ENCODE assay signal across 17 cellular contexts in the genomic region with DNA sequence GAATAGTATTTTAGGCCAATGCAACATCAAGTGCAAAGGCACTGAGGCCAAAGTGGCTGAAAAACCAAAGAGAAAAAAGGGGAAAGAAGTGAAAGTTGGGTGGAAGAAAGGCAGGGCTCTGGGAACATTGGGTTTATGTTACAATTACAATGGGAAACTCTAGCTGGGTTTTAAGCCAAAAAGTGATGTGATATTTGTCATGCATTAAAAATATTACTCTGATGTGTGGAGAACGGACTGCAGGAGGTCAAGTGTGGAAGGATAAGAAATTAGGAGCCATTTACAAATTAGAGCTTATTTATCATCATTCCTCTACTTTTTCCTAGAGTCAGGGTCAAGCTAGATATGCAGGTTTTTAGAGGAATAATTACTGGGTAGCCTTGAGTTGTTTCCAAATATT.
DNase-seq lines count a peak whose midpoint lies in the region; ATAC-seq and TF ChIP-seq lines count a peak whose summit lies in the region.
"Had no signal": no experiment of that assay in that cellular context is flagged by ENCODE, and none has a peak within 500 bp of the region (broad histone marks: within the 10 kb centered on the region; RNA-seq: fewer than 3 reads in every experiment).

No MANE protein-coding gene starts in this region.

- H3K4me2 ChIP-seq in IMR-90 (ENCODE audit: low read depth, low read length) = no peak overlapping the region
- H3K4me2 ChIP-seq: A549; BLaER1 treated with 17β-estradiol and CSF1 and Interleukin-3, amounts not matched to agents 10 nM and 100 nM had no signal

- no peak overlapping the region for H4K91ac ChIP-seq in IMR-90 (ENCODE audit: insufficient read depth, low read depth, low read length)

- no peak overlapping the region for H2AK9ac ChIP-seq in IMR-90 (replicated peaks; ENCODE audit: low read depth, low read length, poor library complexity)

- H2AK5ac ChIP-seq in IMR-90 (ENCODE audit: low read depth, low read length) = no peak overlapping the region

- no peak overlapping the region for H3K56ac ChIP-seq in IMR-90 (ENCODE audit: extremely low read depth, insufficient read depth, low read length)

- CTCF ChIA-PET in activated naive CD4-positive, alpha-beta T cell treated with anti-CD3 and anti-CD28 coated beads, Interleukin-2, amount 10 ng/mL, durations not matched to agents 7 days and 5 days (lab: Charles Lee) = no interaction called here
- CTCF ChIA-PET in CD4-positive, alpha-beta T cell (lab: Charles Lee) = no interaction called here
- CTCF ChIA-PET in IMR-90 (lab: Yijun Ruan, JAX) = no interaction called here

- no peak overlapping the region for H3K4me3 ChIP-seq in IMR-90 (ENCODE audit: insufficient read depth, low read depth, low read length)
- H3K4me3 ChIP-seq: A549; BLaER1 treated with 17β-estradiol and CSF1 and Interleukin-3, amounts not matched to agents 10 nM and 100 nM had no signal

- H2AFZ ChIP-seq in IMR-90 (replicated peaks; ENCODE audit: low read length, poor library complexity) = no peak overlapping the region

- H2BK20ac ChIP-seq in IMR-90 (ENCODE audit: low read depth, low read length) = no peak overlapping the region

- no peak overlapping the region for H3K14ac ChIP-seq in IMR-90 (replicated peaks; ENCODE audit: low read depth, low read length)

- H3K36me3 ChIP-seq in IMR-90 (ENCODE audit: control insufficient read depth, insufficient read depth, low read length) = no peaks in the 10 kb centered on the region
- H3K36me3 ChIP-seq: BLaER1 treated with 17β-estradiol and CSF1 and Interleukin-3, amounts not matched to agents 10 nM and 100 nM had no signal

- no peak overlapping the region for H3K23ac ChIP-seq in IMR-90 (ENCODE audit: low read depth, low read length)

- H3K79me1 ChIP-seq in IMR-90 (ENCODE audit: low read depth in 1 of 2, low read length in 2 of 2) = 0 out of 4 replicates have a peak, but pooled peaks cover 0 to 3% of the 10 kb centered on the region in 2 experiments

- H3K27ac Mint-ChIP-seq in activated naive CD4-positive, alpha-beta T cell treated with anti-CD3 and anti-CD28 coated beads, Interleukin-2, amount 50 U/mL, for 24 hours = peak overlapping the region; percentile 81
- H3K27ac Mint-ChIP-seq in activated naive CD4-positive, alpha-beta T cell treated with anti-CD3 and anti-CD28 coated beads, Interleukin-2, amount 10 ng/mL, durations not matched to agents 7 days and 5 days = no peak overlapping the region
- peak overlapping the region; percentile 63 for H3K27ac Mint-ChIP-seq in CD4-positive, alpha-beta T cell
- no peak overlapping the region for H3K27ac Mint-ChIP-seq in stimulated activated naive B cell treated with anti-CD40 and anti-IgM and Interleukin-4, amounts not matched to agents 10 μg/mL and 1 μg/mL and 100 μg/mL, for 72 hours
- H3K27ac Mint-ChIP-seq: B cell; CD8-positive, alpha-beta T cell had no signal

- ATAC-seq in CD4-positive, alpha-beta T cell (ENCODE audit: poor library complexity) = no peak
- no peak for ATAC-seq in IMR-90 (ENCODE audit: low read depth)
- no peak for ATAC-seq in stimulated activated naive B cell treated with anti-CD40 and anti-IgM and Interleukin-4, amounts not matched to agents 10 μg/mL and 1 μg/mL and 100 μg/mL, for 72 hours (replicated peaks)
- ATAC-seq in GM18861 (IDR thresholded peaks at IDR 0.05; ENCODE audit: unreplicated experiment) = no peak
- ATAC-seq: A549; CD8-positive, alpha-beta T cell had no signal

- H3K4me1 Mint-ChIP-seq in activated naive CD4-positive, alpha-beta T cell treated with anti-CD3 and anti-CD28 coated beads, Interleukin-2, amount 50 U/mL, for 24 hours = peaks cover 81% of the 10 kb centered on the region
- peaks cover 35% of the 10 kb centered on the region for H3K4me1 Mint-ChIP-seq in activated naive CD4-positive, alpha-beta T cell treated with anti-CD3 and anti-CD28 coated beads, Interleukin-2, amount 10 ng/mL, durations not matched to agents 7 days and 5 days
- peaks cover 85% of the 10 kb centered on the region for H3K4me1 Mint-ChIP-seq in CD4-positive, alpha-beta T cell (ENCODE audit: low read depth)
- no peaks in the 10 kb centered on the region for H3K4me1 Mint-ChIP-seq in stimulated activated naive B cell treated with anti-CD40 and anti-IgM and Interleukin-4, amounts not matched to agents 10 μg/mL and 1 μg/mL and 100 μg/mL, for 72 hours
- H3K4me1 Mint-ChIP-seq: B cell had no signal

- no peaks in the 10 kb centered on the region for H3K9me3 Mint-ChIP-seq in activated naive CD4-positive, alpha-beta T cell treated with anti-CD3 and anti-CD28 coated beads, Interleukin-2, amount 50 U/mL, for 24 hours
- no peaks in the 10 kb centered on the region for H3K9me3 Mint-ChIP-seq in activated naive CD4-positive, alpha-beta T cell treated with anti-CD3 and anti-CD28 coated beads, Interleukin-2, amount 10 ng/mL, durations not matched to agents 7 days and 5 days
- no peaks in the 10 kb centered on the region for H3K9me3 Mint-ChIP-seq in CD4-positive, alpha-beta T cell
- no peaks in the 10 kb centered on the region for H3K9me3 Mint-ChIP-seq in stimulated activated naive B cell treated with anti-CD40 and anti-IgM and Interleukin-4, amounts not matched to agents 10 μg/mL and 1 μg/mL and 100 μg/mL, for 72 hours
- H3K9me3 Mint-ChIP-seq: CD8-positive, alpha-beta T cell had no signal

- no peaks in the 10 kb centered on the region for H3K27me3 Mint-ChIP-seq in activated naive CD4-positive, alpha-beta T cell treated with anti-CD3 and anti-CD28 coated beads, Interleukin-2, amount 50 U/mL, for 24 hours
- no peaks in the 10 kb centered on the region for H3K27me3 Mint-ChIP-seq in activated naive CD4-positive, alpha-beta T cell treated with anti-CD3 and anti-CD28 coated beads, Interleukin-2, amount 10 ng/mL, durations not matched to agents 7 days and 5 days
- no peaks in the 10 kb centered on the region for H3K27me3 Mint-ChIP-seq in CD4-positive, alpha-beta T cell
- H3K27me3 Mint-ChIP-seq in stimulated activated naive B cell treated with anti-CD40 and anti-IgM and Interleukin-4, amounts not matched to agents 10 μg/mL and 1 μg/mL and 100 μg/mL, for 72 hours = no peaks in the 10 kb centered on the region
- H3K27me3 Mint-ChIP-seq: B cell had no signal

- no peak overlapping the region for H2BK15ac ChIP-seq in IMR-90 (ENCODE audit: low read depth, low read length)

- no peak overlapping the region for H2BK120ac ChIP-seq in IMR-90 (ENCODE audit: low read depth, low read length)

- BruUV-seq in IMR-90 (replicated peaks; lab: Mats Ljungman, UMichigan) = no TSS peak

- dilution Hi-C loops in IMR-90 (cut with HindIII; ENCODE audit: low sequenced_read_pairs, unreplicated experiment) = no loop called here

- H3K9me3 ChIP-seq in CD4-positive, alpha-beta T cell (ENCODE audit: control insufficient read depth, low read length) = no peaks in the 10 kb centered on the region
- no peaks in the 10 kb centered on the region for H3K9me3 ChIP-seq in IMR-90 (ENCODE audit: control insufficient read depth, insufficient read depth, low read length)
- H3K9me3 ChIP-seq: A549; BLaER1 treated with 17β-estradiol and CSF1 and Interleukin-3, amounts not matched to agents 10 nM and 100 nM; Caco-2 had no signal

- H3K4ac ChIP-seq in IMR-90 (ENCODE audit: low read depth, low read length) = no peak overlapping the region

- POLR2A ChIA-PET in CD4-positive, alpha-beta T cell (lab: Charles Lee) = interaction anchor here (0.8 kb wide), 1 partner anchor 375 kb away, joined by 3 read pairs; no protein-coding TSS in a partner anchor
- POLR2A ChIA-PET in IMR-90 (lab: Charles Lee; ENCODE audit: unreplicated experiment) = no interaction called here

- H3K9me1 ChIP-seq in IMR-90 (ENCODE audit: insufficient read depth, low read length) = no peaks in the 10 kb centered on the region; the same call in 1 of the 2 replicates

- no CpG with 5 or more reads among the region's 1 CpG for WGBS in IMR-90 (ENCODE audit: extremely low coverage in 2 of 2, insufficient read length in 1 of 2), 2 experiments

- intact Hi-C loops in CD4-positive, alpha-beta T cell (cut with DNase I, micrococcal nuclease) = no loop called here
- intact Hi-C loops in IMR-90 (cut with micrococcal nuclease) = no loop called here

- peaks cover 16% of the 10 kb centered on the region for H3K36me3 Mint-ChIP-seq in activated naive CD4-positive, alpha-beta T cell treated with anti-CD3 and anti-CD28 coated beads, Interleukin-2, amount 50 U/mL, for 24 hours
- peaks cover 27% of the 10 kb centered on the region for H3K36me3 Mint-ChIP-seq in activated naive CD4-positive, alpha-beta T cell treated with anti-CD3 and anti-CD28 coated beads, Interleukin-2, amount 10 ng/mL, durations not matched to agents 7 days and 5 days
- peaks cover 56% of the 10 kb centered on the region for H3K36me3 Mint-ChIP-seq in CD4-positive, alpha-beta T cell (ENCODE audit: low read depth)
- no peaks in the 10 kb centered on the region for H3K36me3 Mint-ChIP-seq in stimulated activated naive B cell treated with anti-CD40 and anti-IgM and Interleukin-4, amounts not matched to agents 10 μg/mL and 1 μg/mL and 100 μg/mL, for 72 hours

- no peak overlapping the region; the same call in 1 of the 2 replicates for H4K5ac ChIP-seq in IMR-90 (ENCODE audit: low read depth, low read length)

- H3K4me1 ChIP-seq in IMR-90 (ENCODE audit: control insufficient read depth, insufficient read depth, low read length) = peaks cover 5% of the 10 kb centered on the region
- H3K4me1 ChIP-seq: BLaER1 treated with 17β-estradiol and CSF1 and Interleukin-3, amounts not matched to agents 10 nM and 100 nM; Caco-2 had no signal

- no peaks in the 10 kb centered on the region for H3K27me3 ChIP-seq in CD4-positive, alpha-beta T cell (ENCODE audit: control insufficient read depth, insufficient read depth, low read length)
- H3K27me3 ChIP-seq in IMR-90 (ENCODE audit: control insufficient read depth, insufficient read depth, low read length) = no peaks in the 10 kb centered on the region
- H3K27me3 ChIP-seq: BLaER1 treated with 17β-estradiol and CSF1 and Interleukin-3, amounts not matched to agents 10 nM and 100 nM had no signal

- no peak for TF ChIP-seq CTCF in CD4-positive, alpha-beta T cell (IDR thresholded peaks at IDR 0.05)
- TF ChIP-seq CTCF in IMR-90 (conservative IDR thresholded peaks at IDR 0.05; ENCODE audit: low read depth, low read length) = no peak

- H3K27ac ChIP-seq in CD4-positive, alpha-beta T cell (ENCODE audit: low read depth, low read length) = no peak overlapping the region
- peak overlapping the region; percentile 46; the same call in 1 of the 2 replicates for H3K27ac ChIP-seq in IMR-90 (ENCODE audit: insufficient read depth, low read length)
- H3K27ac ChIP-seq: 22Rv1; A549; BLaER1 treated with 17β-estradiol and CSF1 and Interleukin-3, amounts not matched to agents 10 nM and 100 nM; C4-2B had no signal

- TF ChIP-seq POLR2A in IMR-90 (IDR thresholded peaks at IDR 0.05; ENCODE audit: low read depth, low read length) = no peak

- H4K8ac ChIP-seq in IMR-90 (ENCODE audit: low read depth in 2 of 2, low read length in 2 of 2) = no peak overlapping the region

- TF ChIP-seq RAD21 in IMR-90 (IDR thresholded peaks at IDR 0.05; ENCODE audit: low read length) = no peak

- no peak overlapping the region for H2BK5ac ChIP-seq in IMR-90 (ENCODE audit: low read depth, low read length, poor library complexity, severe bottlenecking)

- in situ Hi-C loops in IMR-90 (cut with MboI; ENCODE audit: low sequenced_read_pairs) = no loop called here

- H3K9ac ChIP-seq in IMR-90 (ENCODE audit: low read depth, low read length) = no peak overlapping the region
- H3K9ac ChIP-seq: BLaER1 treated with 17β-estradiol and CSF1 and Interleukin-3, amounts not matched to agents 10 nM and 100 nM had no signal

- no peaks in the 10 kb centered on the region for H4K20me1 ChIP-seq in IMR-90 (ENCODE audit: insufficient read depth, low read length)
- H4K20me1 ChIP-seq: BLaER1 treated with 17β-estradiol and CSF1 and Interleukin-3, amounts not matched to agents 10 nM and 100 nM had no signal

- no peak overlapping the region for H3K18ac ChIP-seq in IMR-90 (ENCODE audit: low read depth, low read length)

- no peak overlapping the region for H3K4me3 Mint-ChIP-seq in activated naive CD4-positive, alpha-beta T cell treated with anti-CD3 and anti-CD28 coated beads, Interleukin-2, amount 50 U/mL, for 24 hours
- no peak overlapping the region for H3K4me3 Mint-ChIP-seq in activated naive CD4-positive, alpha-beta T cell treated with anti-CD3 and anti-CD28 coated beads, Interleukin-2, amount 10 ng/mL, durations not matched to agents 7 days and 5 days
- H3K4me3 Mint-ChIP-seq in CD4-positive, alpha-beta T cell = no peak overlapping the region
- H3K4me3 Mint-ChIP-seq in stimulated activated naive B cell treated with anti-CD40 and anti-IgM and Interleukin-4, amounts not matched to agents 10 μg/mL and 1 μg/mL and 100 μg/mL, for 72 hours = no peak overlapping the region
- H3K4me3 Mint-ChIP-seq: B cell; CD8-positive, alpha-beta T cell had no signal

- DNase-seq in activated naive CD4-positive, alpha-beta T cell treated with anti-CD3 and anti-CD28 coated beads, Interleukin-2, amount 10 ng/mL, durations not matched to agents 7 days and 5 days = no peak
- DNase-seq in CD4-positive, alpha-beta T cell = no peak
- DNase-seq in IMR-90 = no peak
- DNase-seq in stimulated activated naive B cell treated with anti-CD40 and anti-IgM and Interleukin-4, amounts not matched to agents 10 μg/mL and 1 μg/mL and 100 μg/mL, for 72 hours = no peak
- DNase-seq: AML-193; Caco-2; Calu3; CD8-positive, alpha-beta T cell; DMS79 treated with DMSO at 0.1 percent for 48 hours; GF-D8 had no signal

Comparison
In these comparisons a context has a peak if more than half of its experiments do, and no peak if none do; other contexts are left out.
1. H3K27ac Mint-ChIP-seq: peak in activated naive CD4-positive, alpha-beta T cell treated with anti-CD3 and anti-CD28 coated beads, Interleukin-2, amount 50 U/mL, for 24 hours (single experiment) and CD4-positive, alpha-beta T cell (single experiment); none in activated naive CD4-positive, alpha-beta T cell treated with anti-CD3 and anti-CD28 coated beads, Interleukin-2, amount 10 ng/mL, durations not matched to agents 7 days and 5 days (single experiment) and stimulated activated naive B cell treated with anti-CD40 and anti-IgM and Interleukin-4, amounts not matched to agents 10 μg/mL and 1 μg/mL and 100 μg/mL, for 72 hours (single experiment).